12 cellular contexts compared by ENCODE assay signal in genomic region chr4:1244081-1244977, GRCh38. TPM values are rescaled to one million over a fixed set of nuclear protein-coding genes. Genes with fewer than 3 reads are reported as not detected.
DNase-seq lines count a peak whose midpoint lies in the region; ATAC-seq and TF ChIP-seq lines count a peak whose summit lies in the region.
"Had no signal": no experiment of that assay in that cellular context is flagged by ENCODE, and none has a peak within 500 bp of the region (broad histone marks: within the 10 kb centered on the region; RNA-seq: fewer than 3 reads in every experiment).

No MANE protein-coding gene starts in this region.

- H3K36me3 ChIP-seq in SK-N-SH (replicated peaks in 1 of 2; ENCODE audit: control insufficient read depth in 1 of 2, insufficient read depth in 2 of 2, low read length in 1 of 2), result peaks cover 0 to 27% of the 10 kb centered on the region in 2 experiments
- H3K36me3 ChIP-seq in Peyer's patch, result peaks cover 0 to 15% (median 0%) of the 10 kb centered on the region in 3 donors
- H3K36me3 ChIP-seq in upper lobe of right lung, result peaks cover 14% of the 10 kb centered on the region

- H3K9me3 ChIP-seq in SK-N-SH (no peaks in the 10 kb centered on the region), Peyer's patch (no peaks in the 10 kb centered on the region), upper lobe of right lung (no peaks in the 10 kb centered on the region)

- H3F3A ChIP-seq in SK-N-SH (replicated peaks; ENCODE audit: insufficient read depth), result no peaks in the 10 kb centered on the region

- H3K79me2 ChIP-seq in SK-N-SH (ENCODE audit: insufficient read depth), result peaks cover 78% of the 10 kb centered on the region

- TF ChIP-seq EP300 in SK-N-SH (IDR thresholded peaks at IDR 0.05; ENCODE audit: borderline replicate concordance in 1 of 2, low read depth in 1 of 2, low read length in 1 of 2), result no peak

- H3K4me3 ChIP-seq in SK-N-SH (ENCODE audit: low read depth in 2 of 2, low read length in 1 of 2) (no peak overlapping the region), Peyer's patch (no peak overlapping the region), upper lobe of right lung (no peak overlapping the region)

- H3K4me1 ChIP-seq in SK-N-SH (ENCODE audit: control insufficient read depth in 1 of 2, insufficient read depth in 2 of 2, low read depth in 1 of 2, low read length in 1 of 2) (peaks cover 10 to 26% of the 10 kb centered on the region in 2 experiments; a peak in 3 of 4 replicates), Peyer's patch (peaks cover 19 to 66% (median 43%) of the 10 kb centered on the region in 4 donors), upper lobe of right lung (peaks cover 45% of the 10 kb centered on the region)

- POLR2A ChIA-PET in SK-N-SH (lab: Yijun Ruan, JAX), result no interaction called here

- CTCF ChIA-PET in SK-N-SH (lab: Yijun Ruan, JAX), result interaction anchor here (0.6 to 1.4 kb wide), 2 partner anchors 10 to 77 kb away, joined by 3 to 4 read pairs; no protein-coding TSS in a partner anchor

- no peaks in the 10 kb centered on the region for H3K27me3 ChIP-seq in SK-N-SH (ENCODE audit: insufficient read depth)
- no peaks in the 10 kb centered on the region for H3K27me3 ChIP-seq in Peyer's patch
- no peaks in the 10 kb centered on the region for H3K27me3 ChIP-seq in upper lobe of right lung

- H4K20me1 ChIP-seq in SK-N-SH (ENCODE audit: insufficient read depth), result peaks cover 77% of the 10 kb centered on the region

- TF ChIP-seq CTCF in SK-N-SH (IDR thresholded peaks at IDR 0.05), result no peak
- no peak for TF ChIP-seq CTCF in Peyer's patch (IDR thresholded peaks at IDR 0.05)
- no peak for TF ChIP-seq CTCF in upper lobe of right lung (IDR thresholded peaks at IDR 0.05)

- WGBS in SK-N-SH (ENCODE audit: low lambda C conversion rate), result 92% methylated on average over 15 of the region's 33 CpGs

- TF ChIP-seq POLR2A in Peyer's patch (IDR thresholded peaks at IDR 0.05), result no peak

- intact Hi-C loops in cardiac septum (cut with DNase I) (loop anchor here (2.0 kb wide), 1 partner anchor 34 kb away; no protein-coding TSS in a partner anchor), sciatic nerve (cut with DNase I) (no loop called here), upper lobe of right lung (cut with DNase I) (loop anchor here (10.0 kb wide), 1 partner anchor 80 kb away; no protein-coding TSS in a partner anchor)

- no peak for TF ChIP-seq RAD21 in SK-N-SH (IDR thresholded peaks at IDR 0.05; ENCODE audit: low read length)

- H3K27ac ChIP-seq in SK-N-SH (ENCODE audit: low read depth in 2 of 2, low read length in 1 of 2), result no peak overlapping the region
- no peak overlapping the region for H3K27ac ChIP-seq in Peyer's patch
- H3K27ac ChIP-seq in upper lobe of right lung, result no peak overlapping the region
- H3K27ac ChIP-seq: 22Rv1 had no signal

- DNase-seq in SK-N-SH, result peak; percentile 28
- peak in 2 of 3 donors; percentile 51 to 62 for DNase-seq in Peyer's patch
- peak; percentile 76 for DNase-seq in cardiac septum (ENCODE audit: low spot score)
- DNase-seq in sciatic nerve (ENCODE audit: low spot score), result peak; percentile 70
- DNase-seq in upper lobe of right lung, result no peak
- DNase-seq in DMS 273 (lab: John Stamatoyannopoulos, UW; ENCODE audit: unreplicated experiment), result no peak
- DNase-seq in GF-D8 (lab: John Stamatoyannopoulos, UW), result no peak
- DNase-seq: activated naive CD4-positive, alpha-beta T cell treated with anti-CD3 and anti-CD28 coated beads for 36 hours; KG1; NCI-H510A treated with DMSO at 0.1 percent for 48 hours had no signal

- H2AFZ ChIP-seq in SK-N-SH (ENCODE audit: low read depth), result no peak overlapping the region

- H3K9ac ChIP-seq in SK-N-SH, result no peak overlapping the region

- H3K9me2 ChIP-seq in SK-N-SH, result no peaks in the 10 kb centered on the region

- ATAC-seq in SK-N-SH treated with all-trans-retinoic acid at 6 μM for 48 hours (no peak), sciatic nerve (peak; percentile 27), upper lobe of right lung (no peak)

- H3K4me2 ChIP-seq in SK-N-SH, result no peak overlapping the region

TF ChIP-seq in SK-N-SH, 30 proteins besides CTCF, POLR2A, EP300 and RAD21 (continues in another document):
- TF ChIP-seq FOXM1 (IDR thresholded peaks at IDR 0.05; ENCODE audit: low read depth), result no peak
- TF ChIP-seq YY1 (IDR thresholded peaks at IDR 0.05; ENCODE audit: low read depth), result no peak
- TF ChIP-seq MAX (IDR thresholded peaks at IDR 0.05; ENCODE audit: low read depth), result no peak
- TF ChIP-seq ZBTB33 (IDR thresholded peaks at IDR 0.05; ENCODE audit: borderline replicate concordance, low read depth), result no peak
- TF ChIP-seq TAF1 (IDR thresholded peaks at IDR 0.05; ENCODE audit: borderline replicate concordance, low read depth, low read length), result no peak
- TF ChIP-seq CHD2 (IDR thresholded peaks at IDR 0.05; ENCODE audit: low read length, partially characterized antibody), result no peak
- no peak for TF ChIP-seq FOXJ3 (CRISPR knock-in tag; IDR thresholded peaks at IDR 0.05)
- TF ChIP-seq JUND (IDR thresholded peaks at IDR 0.05), result no peak
- no peak for TF ChIP-seq GATA2 (CRISPR knock-in tag; IDR thresholded peaks at IDR 0.05)
- TF ChIP-seq RXRA (IDR thresholded peaks at IDR 0.05; ENCODE audit: borderline replicate concordance, low read depth), result no peak
- no peak for TF ChIP-seq RFX5 (IDR thresholded peaks at IDR 0.05; ENCODE audit: low read length)
- TF ChIP-seq RCOR1 (IDR thresholded peaks at IDR 0.05; ENCODE audit: low read length), result no peak
- TF ChIP-seq ELF1 (IDR thresholded peaks at IDR 0.05), result no peak

TF ChIP-seq in SK-N-SH treated with all-trans-retinoic acid at 6 μM for 48 hours, 23 proteins besides CTCF, POLR2A, EP300 and RAD21 (continues in another document):
- no peak for TF ChIP-seq ZNF8 (CRISPR knock-in tag; IDR thresholded peaks at IDR 0.05)
- no peak for TF ChIP-seq ZNF565 (CRISPR knock-in tag; conservative IDR thresholded peaks at IDR 0.05; ENCODE audit: low read depth)
- no peak for TF ChIP-seq SNAI2 (CRISPR knock-in tag; IDR thresholded peaks at IDR 0.05)
- TF ChIP-seq ZFP3 (CRISPR knock-in tag; IDR thresholded peaks at IDR 0.05), result no peak
- no peak for TF ChIP-seq PPARA (CRISPR knock-in tag; IDR thresholded peaks at IDR 0.05; ENCODE audit: borderline replicate concordance)
- no peak for TF ChIP-seq ISL1 (CRISPR knock-in tag; IDR thresholded peaks at IDR 0.05)
- TF ChIP-seq ZFP30 (CRISPR knock-in tag; IDR thresholded peaks at IDR 0.05), result no peak
- no peak for TF ChIP-seq CSDC2 (CRISPR knock-in tag; IDR thresholded peaks at IDR 0.05)
- no peak for TF ChIP-seq TCF4 (CRISPR knock-in tag; IDR thresholded peaks at IDR 0.05; ENCODE audit: borderline replicate concordance)
- no peak for TF ChIP-seq TOX (CRISPR knock-in tag; IDR thresholded peaks at IDR 0.05; ENCODE audit: borderline replicate concordance)
- no peak for TF ChIP-seq CSRNP3 (CRISPR knock-in tag; IDR thresholded peaks at IDR 0.05)
- no peak for TF ChIP-seq ARNTL (CRISPR knock-in tag; IDR thresholded peaks at IDR 0.05; ENCODE audit: borderline replicate concordance, low read depth)
- TF ChIP-seq CREB5 (CRISPR knock-in tag; IDR thresholded peaks at IDR 0.05; ENCODE audit: low read depth), result no peak

RNA-seq across cellular contexts. Expression of gene CTBP1, which starts 4.6 kb away (rescaled TPM):
- polyA plus RNA-seq in SK-N-SH (2012; rRNA removed), result 158 and 183 TPM in 2 replicates
- 73.8 and 122 TPM in 2 replicates for polyA plus RNA-seq in SK-N-SH (2012; cell fraction: cytosol; rRNA removed)
- 419 and 467 TPM in 2 replicates for polyA plus RNA-seq in SK-N-SH (2012; cell fraction: nucleus; rRNA removed)
- total RNA-seq in Peyer's patch, result 100 to 1,000 TPM; 245 to 371 (median 288) TPM
- 129 TPM for total RNA-seq in cardiac septum
- total RNA-seq in sciatic nerve, result 143 TPM
- total RNA-seq in upper lobe of right lung, result 169 TPM

RNA-seq across cellular contexts. Expression of gene MAEA, which starts 45.4 kb away (rescaled TPM):
- 123 and 128 TPM in 2 replicates for polyA plus RNA-seq in SK-N-SH (2012; rRNA removed)
- 64.4 and 85.4 TPM in 2 replicates for polyA plus RNA-seq in SK-N-SH (2012; cell fraction: cytosol; rRNA removed)
- 196 and 274 TPM in 2 replicates for polyA plus RNA-seq in SK-N-SH (2012; cell fraction: nucleus; rRNA removed)
- total RNA-seq in Peyer's patch (100 to 1,000 TPM; 112 to 200 (median 143) TPM), cardiac septum (55.2 TPM), sciatic nerve (68.6 TPM), upper lobe of right lung (63.2 TPM)

Comparison
In these comparisons a context has a peak if more than half of its experiments do, and no peak if none do; other contexts are left out.
1. DNase-seq: peak in SK-N-SH (single experiment), Peyer's patch (2 of 3), cardiac septum (single experiment) and sciatic nerve (single experiment); none in upper lobe of right lung (single experiment), DMS 273 (single experiment) and GF-D8 (single experiment).